Comparison of ENCODE assay signal across 9 cellular contexts in genomic region chr16:87602005-87602790, GRCh38. TPM values are rescaled to one million over a fixed set of nuclear protein-coding genes. Genes with fewer than 3 reads are reported as not detected.
DNase-seq lines count a peak whose midpoint lies in the region; ATAC-seq and TF ChIP-seq lines count a peak whose summit lies in the region.
"Had no signal": no experiment of that assay in that cellular context is flagged by ENCODE, and none has a peak within 500 bp of the region (broad histone marks: within the 10 kb centered on the region; RNA-seq: fewer than 3 reads in every experiment).

TSS of gene JPH3 (plus strand) at chr16:87602508. CDS start at chr16:87603147, 639 bp downstream.

- H3K27ac Mint-ChIP-seq in activated naive CD4-positive, alpha-beta T cell treated with anti-CD3 and anti-CD28 coated beads, Interleukin-2, amount 50 U/mL, for 24 hours, result no peak within 1 kb of the TSS
- H3K27ac Mint-ChIP-seq in activated naive CD4-positive, alpha-beta T cell treated with anti-CD3 and anti-CD28 coated beads, Interleukin-2, amount 50 U/mL, for 72 hours, result no peak within 1 kb of the TSS

- peak within 1 kb of the TSS; percentile 80 for H3K4me3 Mint-ChIP-seq in activated naive CD4-positive, alpha-beta T cell treated with anti-CD3 and anti-CD28 coated beads, Interleukin-2, amount 50 U/mL, for 24 hours

- no peaks in the 10 kb centered on the region for H3K9me3 Mint-ChIP-seq in activated naive CD4-positive, alpha-beta T cell treated with anti-CD3 and anti-CD28 coated beads, Interleukin-2, amount 50 U/mL, for 24 hours
- no peaks in the 10 kb centered on the region for H3K9me3 Mint-ChIP-seq in activated naive CD4-positive, alpha-beta T cell treated with anti-CD3 and anti-CD28 coated beads, Interleukin-2, amount 50 U/mL, for 72 hours

- no peaks in the 10 kb centered on the region for H3K4me1 ChIP-seq in testis

- TF ChIP-seq POLR2A in testis (IDR thresholded peaks at IDR 0.05), result no peak

- peaks cover 11% of the 10 kb centered on the region for H3K4me1 Mint-ChIP-seq in activated naive CD4-positive, alpha-beta T cell treated with anti-CD3 and anti-CD28 coated beads, Interleukin-2, amount 50 U/mL, for 24 hours

- H3K4me3 ChIP-seq in testis, result peak within 1 kb of the TSS; percentile 36 to 51

- intact Hi-C loops in testis (cut with DNase I; ENCODE audit: low total_unique reads), result no loop called here

- no peak for DNase-seq in activated naive CD4-positive, alpha-beta T cell treated with anti-CD3 and anti-CD28 coated beads, Interleukin-2, amount 50 U/mL, for 72 hours (ENCODE audit: low spot score in 2 of 2)
- peak; percentile 18 to 27 for DNase-seq in SW 1271 (lab: John Stamatoyannopoulos, UW)
- DNase-seq in iPS DF 19.7 (ENCODE audit: low read depth, low spot score), result peak; percentile 33
- DNase-seq in testis, result peak; percentile 38
- DNase-seq in activated CD8-positive, alpha-beta memory T cell treated with anti-CD3 and anti-CD28 coated beads, Interleukin-2, amount 50 U/mL, for 48 hours, result no peak

- no peaks in the 10 kb centered on the region for H3K9me3 ChIP-seq in testis

- peaks cover 40% of the 10 kb centered on the region for H3K27me3 Mint-ChIP-seq in activated naive CD4-positive, alpha-beta T cell treated with anti-CD3 and anti-CD28 coated beads, Interleukin-2, amount 50 U/mL, for 24 hours

- no peak for TF ChIP-seq CTCF in testis (IDR thresholded peaks at IDR 0.05)

- no peaks in the 10 kb centered on the region for H3K36me3 ChIP-seq in testis (ENCODE audit: low read depth, missing control alignments)

- 0% methylated on average over 36 of the region's 124 CpGs; no CpG with 5 or more reads in 1 of the 2 donors for WGBS in testis, 2 donors

- H3K27me3 ChIP-seq in testis, result no peaks in the 10 kb centered on the region

- no peak for ATAC-seq in activated naive CD4-positive, alpha-beta T cell treated with anti-CD3 and anti-CD28 coated beads, Interleukin-2, amount 50 U/mL, for 72 hours
- ATAC-seq in GM21515 (IDR thresholded peaks at IDR 0.05; ENCODE audit: unreplicated experiment), result no peak
- ATAC-seq in GM21529 (IDR thresholded peaks at IDR 0.05; ENCODE audit: unreplicated experiment), result no peak
- ATAC-seq: Right ventricle myocardium inferior had no signal

- H3K36me3 Mint-ChIP-seq in activated naive CD4-positive, alpha-beta T cell treated with anti-CD3 and anti-CD28 coated beads, Interleukin-2, amount 50 U/mL, for 24 hours, result no peaks in the 10 kb centered on the region
- H3K36me3 Mint-ChIP-seq in activated naive CD4-positive, alpha-beta T cell treated with anti-CD3 and anti-CD28 coated beads, Interleukin-2, amount 50 U/mL, for 72 hours, result peaks cover 0 to 4% of the 10 kb centered on the region in 2 donors

- no peak within 1 kb of the TSS for H3K27ac ChIP-seq in testis

RNA-seq across cellular contexts. Expression of gene JPH3, which starts in this region (rescaled TPM):
- total RNA-seq in activated naive CD4-positive, alpha-beta T cell treated with anti-CD3 and anti-CD28 coated beads, Interleukin-2, amount 50 U/mL, for 72 hours, result under 1 TPM in 1 of 2 donors, not detected in 1; 0.37 TPM
- 1 to 10 TPM; 8.3 to 8.7 TPM for total RNA-seq in testis
- polyA plus RNA-seq in testis (ENCODE audit: insufficient read depth, low read depth, low replicate concordance), result 3.2 TPM
- total RNA-seq: Right ventricle myocardium inferior had no signal

Comparison
In these comparisons a context has a peak if more than half of its experiments do, and no peak if none do; other contexts are left out.
1. RNA of gene JPH3 (total RNA-seq): 8.3 to 8.7 TPM in testis; 0.37 TPM in activated naive CD4-positive, alpha-beta T cell treated with anti-CD3 and anti-CD28 coated beads, Interleukin-2, amount 50 U/mL, for 72 hours; every median in the first group is over 4 times any median in the second.
2. DNase-seq: peak in SW 1271 (2 of 2), iPS DF 19.7 (single experiment) and testis (single experiment); none in activated naive CD4-positive, alpha-beta T cell treated with anti-CD3 and anti-CD28 coated beads, Interleukin-2, amount 50 U/mL, for 72 hours (0 of 2) and activated CD8-positive, alpha-beta memory T cell treated with anti-CD3 and anti-CD28 coated beads, Interleukin-2, amount 50 U/mL, for 48 hours (single experiment).